ENCODE assay signal across 1 cellular context in genomic region chr17:74744714-74745547, GRCh38.
A peak's percentile ranks its signal among the peaks of the same experiment; 100 is the strongest.
TF ChIP-seq lines count a peak whose summit lies in the region.

No MANE protein-coding gene starts in this region.

TF ChIP-seq in WTC11, 78 proteins besides CTCF, POLR2A, EP300 and RAD21 (continued from another document):
- TF ChIP-seq ZSCAN18 (CRISPR knock-in tag; IDR thresholded peaks at IDR 0.05) (no peak), ZNF416 (CRISPR knock-in tag; IDR thresholded peaks at IDR 0.05) (0 out of 2 replicates have a peak, but pooled peaks have one; percentile 12), NR3C1 (CRISPR knock-in tag; conservative IDR thresholded peaks at IDR 0.05; ENCODE audit: low read depth) (no peak), TCF7 (CRISPR knock-in tag; IDR thresholded peaks at IDR 0.05; ENCODE audit: low read depth) (no peak), SOX15 (CRISPR knock-in tag; IDR thresholded peaks at IDR 0.05) (no peak), MYBL2 (CRISPR knock-in tag; IDR thresholded peaks at IDR 0.05) (no peak), ZBTB43 (CRISPR knock-in tag; IDR thresholded peaks at IDR 0.05) (no peak), ZNF281 (CRISPR knock-in tag; IDR thresholded peaks at IDR 0.05) (no peak), GRHL2 (CRISPR knock-in tag; IDR thresholded peaks at IDR 0.05; ENCODE audit: insufficient replicate concordance, severe bottlenecking) (no peak), AFF4 (CRISPR knock-in tag; IDR thresholded peaks at IDR 0.05; ENCODE audit: borderline replicate concordance) (0 out of 2 replicates have a peak, but pooled peaks have one; percentile 69), GABPB1 (CRISPR knock-in tag; IDR thresholded peaks at IDR 0.05) (no peak), RORB (CRISPR knock-in tag; IDR thresholded peaks at IDR 0.05) (no peak), CBFB (CRISPR knock-in tag; IDR thresholded peaks at IDR 0.05; ENCODE audit: low read depth) (no peak), ZNF121 (CRISPR knock-in tag; IDR thresholded peaks at IDR 0.05) (peak; percentile 96), ERG (CRISPR knock-in tag; IDR thresholded peaks at IDR 0.05) (no peak)
